In the genomic region with DNA sequence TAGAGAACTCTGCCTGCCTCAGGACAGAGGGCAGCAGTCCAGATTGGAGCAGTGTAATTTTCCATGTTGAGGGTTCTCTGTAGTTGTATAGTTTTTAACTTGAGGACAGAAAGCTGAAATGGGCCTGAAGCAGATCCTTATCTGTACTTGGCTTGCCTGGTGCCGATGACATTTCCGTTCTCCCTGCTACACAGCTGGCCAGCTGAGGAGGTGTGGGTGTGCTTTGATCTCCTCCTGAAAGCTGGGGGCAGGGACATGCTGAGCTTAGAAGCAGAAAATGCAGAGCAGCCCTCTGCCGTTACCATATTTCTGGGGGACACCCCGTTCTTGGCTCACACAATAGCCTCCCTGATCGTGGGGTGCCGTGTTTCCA, we compare ENCODE assay signal across 9 cellular contexts. TPM values are rescaled to one million over a fixed set of nuclear protein-coding genes. Genes with fewer than 3 reads are reported as not detected.
A peak's percentile ranks its signal among the peaks of the same experiment; 100 is the strongest.
DNase-seq lines count a peak whose midpoint lies in the region; ATAC-seq, FAIRE-seq and TF ChIP-seq lines count a peak whose summit lies in the region.
"Had no signal": no experiment of that assay in that cellular context is flagged by ENCODE, and none has a peak within 500 bp of the region (broad histone marks: within the 10 kb centered on the region; RNA-seq: fewer than 3 reads in every experiment).

No MANE protein-coding gene starts in this region.

- peak overlapping the region in 1 of 2 donors; percentile 3 for H3K9ac ChIP-seq in kidney (ENCODE audit: low read length in 2 of 2)
- H3K9ac ChIP-seq: KMS-11 had no signal

- intact Hi-C loops in kidney (cut with DNase I) (no loop called here), stomach (cut with DNase I; ENCODE audit: low total_unique reads) (no loop called here)

- H3K36me3 ChIP-seq in kidney (ENCODE audit: control insufficient read depth in 1 of 2, insufficient read depth in 2 of 2, low read length in 2 of 2) (peaks cover 20 to 26% of the 10 kb centered on the region in 2 donors), stomach (peaks cover 0 to 54% (median 37%) of the 10 kb centered on the region in 4 donors)

- H3K4me1 Mint-ChIP-seq in activated T-cell treated with anti-CD3 and anti-CD28 coated beads, Interleukin-2, amount 50 U/mL, for 72 hours (ENCODE audit: low read depth): peaks cover 78% of the 10 kb centered on the region
- peaks cover 88% of the 10 kb centered on the region for H3K4me1 Mint-ChIP-seq in activated T-cell treated with anti-CD3 and anti-CD28 coated beads, Interleukin-2, amount 50 U/mL, for 4 hours (ENCODE audit: low read depth)
- peaks cover 88% of the 10 kb centered on the region for H3K4me1 Mint-ChIP-seq in activated naive CD8-positive, alpha-beta T cell treated with anti-CD3 and anti-CD28 coated beads for 36 hours

- no peaks in the 10 kb centered on the region for H3K9me3 Mint-ChIP-seq in activated T-cell treated with anti-CD3 and anti-CD28 coated beads, Interleukin-2, amount 50 U/mL, for 72 hours
- H3K9me3 Mint-ChIP-seq in activated T-cell treated with anti-CD3 and anti-CD28 coated beads, Interleukin-2, amount 50 U/mL, for 4 hours: no peaks in the 10 kb centered on the region
- H3K9me3 Mint-ChIP-seq in activated naive CD8-positive, alpha-beta T cell treated with anti-CD3 and anti-CD28 coated beads for 36 hours: no peaks in the 10 kb centered on the region

- peak overlapping the region; percentile 14 to 57 for H3K27ac ChIP-seq in kidney (ENCODE audit: low read depth in 2 of 2, low read length in 2 of 2)
- H3K27ac ChIP-seq in stomach: peak overlapping the region in 3 of 5 donors; percentile 35 to 80 (median 44)
- H3K27ac ChIP-seq: KMS-11 had no signal

- H3K27me3 ChIP-seq in stomach: no peaks in the 10 kb centered on the region

- TF ChIP-seq CTCF in kidney (IDR thresholded peaks at IDR 0.05; ENCODE audit: borderline replicate concordance, extremely low read depth, insufficient read depth): no peak
- no peak for TF ChIP-seq CTCF in stomach (IDR thresholded peaks at IDR 0.05)

- TF ChIP-seq EP300 in stomach (IDR thresholded peaks at IDR 0.05): no peak

- H3K27ac Mint-ChIP-seq in activated T-cell treated with anti-CD3 and anti-CD28 coated beads, Interleukin-2, amount 50 U/mL, for 72 hours: peak overlapping the region; percentile 66
- H3K27ac Mint-ChIP-seq in activated naive CD8-positive, alpha-beta T cell treated with anti-CD3 and anti-CD28 coated beads for 36 hours: peak overlapping the region; percentile 92

- peaks cover 2 to 7% of the 10 kb centered on the region in 2 donors for H3K36me3 Mint-ChIP-seq in activated T-cell treated with anti-CD3 and anti-CD28 coated beads, Interleukin-2, amount 50 U/mL, for 72 hours (ENCODE audit: insufficient read depth in 2 of 2)
- peaks cover 32% of the 10 kb centered on the region for H3K36me3 Mint-ChIP-seq in activated T-cell treated with anti-CD3 and anti-CD28 coated beads, Interleukin-2, amount 50 U/mL, for 4 hours (ENCODE audit: insufficient read depth)
- peaks cover 22% of the 10 kb centered on the region for H3K36me3 Mint-ChIP-seq in activated naive CD8-positive, alpha-beta T cell treated with anti-CD3 and anti-CD28 coated beads for 36 hours

- WGBS in stomach, 5 donors: 67 to 80% (median 70%) methylated on average over 5 to 6 of the region's 6 CpGs

- peak in 1 of 2 donors; percentile 56 for DNase-seq in activated T-cell treated with anti-CD3 and anti-CD28 coated beads, Interleukin-2, amount 50 U/mL, for 72 hours
- DNase-seq in activated T-cell treated with anti-CD3 and anti-CD28 coated beads, Interleukin-2, amount 50 U/mL, for 4 hours: no peak
- peak; percentile 55 for DNase-seq in activated naive CD8-positive, alpha-beta T cell treated with anti-CD3 and anti-CD28 coated beads for 36 hours
- no peak for DNase-seq in kidney
- no peak for DNase-seq in stomach
- no peak for DNase-seq in NCI-H1105 (lab: John Stamatoyannopoulos, UW)
- DNase-seq in NCI-H1048 (lab: John Stamatoyannopoulos, UW): no peak
- DNase-seq in medulla oblongata (ENCODE audit: extremely low spot score): no peak

- no peaks in the 10 kb centered on the region for H3K27me3 Mint-ChIP-seq in activated T-cell treated with anti-CD3 and anti-CD28 coated beads, Interleukin-2, amount 50 U/mL, for 72 hours (ENCODE audit: low read depth)
- no peaks in the 10 kb centered on the region for H3K27me3 Mint-ChIP-seq in activated T-cell treated with anti-CD3 and anti-CD28 coated beads, Interleukin-2, amount 50 U/mL, for 4 hours (ENCODE audit: low read depth)
- H3K27me3 Mint-ChIP-seq in activated naive CD8-positive, alpha-beta T cell treated with anti-CD3 and anti-CD28 coated beads for 36 hours: no peaks in the 10 kb centered on the region

- no peak overlapping the region for H3K4me3 ChIP-seq in kidney (ENCODE audit: low read length in 2 of 2)
- H3K4me3 ChIP-seq in stomach: no peak overlapping the region

- peak overlapping the region; percentile 64 for H3K4me3 Mint-ChIP-seq in activated T-cell treated with anti-CD3 and anti-CD28 coated beads, Interleukin-2, amount 50 U/mL, for 72 hours
- no peak overlapping the region for H3K4me3 Mint-ChIP-seq in activated T-cell treated with anti-CD3 and anti-CD28 coated beads, Interleukin-2, amount 50 U/mL, for 4 hours
- H3K4me3 Mint-ChIP-seq in activated naive CD8-positive, alpha-beta T cell treated with anti-CD3 and anti-CD28 coated beads for 36 hours: peak overlapping the region; percentile 42

- H3K9me3 ChIP-seq in kidney (ENCODE audit: control insufficient read depth in 1 of 2, low read length in 2 of 2) (no peaks in the 10 kb centered on the region), stomach (no peaks in the 10 kb centered on the region)

- no peak for FAIRE-seq in kidney (lab: Jason Lieb, UNC)

- peak; percentile 47 to 53 for ATAC-seq in activated T-cell treated with anti-CD3 and anti-CD28 coated beads, Interleukin-2, amount 50 U/mL, for 72 hours (replicated peaks in 1 of 2)
- no peak for ATAC-seq in activated T-cell treated with anti-CD3 and anti-CD28 coated beads, Interleukin-2, amount 50 U/mL, for 4 hours

- no peak for TF ChIP-seq POLR2A in stomach (IDR thresholded peaks at IDR 0.05)

- H3K4me1 ChIP-seq in kidney (ENCODE audit: control insufficient read depth in 1 of 2, insufficient read depth in 1 of 2, low read depth in 1 of 2, low read length in 2 of 2) (peaks cover 34 to 39% of the 10 kb centered on the region in 2 donors), stomach (peaks cover 43 to 75% (median 64%) of the 10 kb centered on the region in 4 donors)

RNA-seq across cellular contexts. Expression of a gene that starts 10.4 kb away (rescaled TPM):
- total RNA-seq in activated T-cell treated with anti-CD3 and anti-CD28 coated beads, Interleukin-2, amount 50 U/mL, for 72 hours: 10 to 100 TPM; 19.1 to 23.4 TPM
- 10 to 100 TPM; 10.1 to 16.3 (median 12.8) TPM for total RNA-seq in activated T-cell treated with anti-CD3 and anti-CD28 coated beads, Interleukin-2, amount 50 U/mL, for 4 hours
- 10 to 100 TPM; 26.4 to 29.5 TPM for total RNA-seq in activated naive CD8-positive, alpha-beta T cell treated with anti-CD3 and anti-CD28 coated beads for 36 hours
- 57.4 TPM for total RNA-seq in kidney
- polyA plus RNA-seq in kidney (ENCODE audit: insufficient read depth, low read depth, low replicate concordance): 324 TPM
- total RNA-seq in stomach: 10 to 100 TPM; 11.3 to 30.4 (median 14.0) TPM
- polyA plus RNA-seq in stomach: 100 to 1,000 TPM in 1 of 3 donors, 10 to 100 TPM in 2; 51.0 to 211 (median 65.7) TPM

Comparison
In these comparisons a context has a peak if more than half of its experiments do, and no peak if none do; other contexts are left out.
1. ATAC-seq: peak in activated T-cell treated with anti-CD3 and anti-CD28 coated beads, Interleukin-2, amount 50 U/mL, for 72 hours (2 of 2); none in activated T-cell treated with anti-CD3 and anti-CD28 coated beads, Interleukin-2, amount 50 U/mL, for 4 hours (0 of 2).